ENCODE assay signal across 10 cellular contexts in the genomic region with DNA sequence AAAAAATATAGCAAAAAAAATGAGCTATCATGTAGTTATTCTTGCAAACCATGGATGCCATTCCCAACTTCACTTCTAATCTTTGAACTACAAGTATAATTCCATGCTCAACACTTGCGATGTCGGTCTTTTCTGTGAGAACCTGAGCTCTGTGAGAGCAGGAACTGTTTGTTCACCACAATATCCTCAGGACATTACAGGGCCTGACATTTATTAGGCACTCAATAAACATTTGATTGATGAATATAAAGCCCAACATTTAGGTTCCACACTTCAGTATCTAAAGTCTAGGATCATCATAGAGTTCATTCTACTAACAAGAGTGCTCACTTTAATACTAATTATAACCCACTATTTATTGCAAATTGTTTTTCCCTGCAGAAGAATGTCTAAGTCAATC.
"Had no signal": no experiment of that assay in that cellular context is flagged by ENCODE, and none has a peak within 500 bp of the region (broad histone marks: within the 10 kb centered on the region; RNA-seq: fewer than 3 reads in every experiment).

No MANE protein-coding gene starts in this region.

- H3K36me3 Mint-ChIP-seq: IgD-negative memory B cell had no signal

- H3K27ac Mint-ChIP-seq: H9, HFFc6, IgD-negative memory B cell had no signal

- FAIRE-seq: H1, H54, HepG2 had no signal

- H3K4me3 Mint-ChIP-seq: H9, HFFc6, IgD-negative memory B cell had no signal

- ATAC-seq: HepG2 had no signal

- H3K4me3 ChIP-seq: GM23248 had no signal

- H3K9me3 Mint-ChIP-seq: H9, HFFc6, IgD-negative memory B cell had no signal

- H2AFZ ChIP-seq: GM23248 had no signal

- H3K27ac ChIP-seq: GM23248, HL-60 had no signal

- DNase-seq: H9, HCEC 1CT, HFFc6, KBM-7 had no signal

- H3K9ac ChIP-seq: GM23248 had no signal
